In genomic region chr6:34463849-34464248, GRCh38 we compare ENCODE assay signal across 25 cellular contexts. TPM values are rescaled to one million over a fixed set of nuclear protein-coding genes. Genes with fewer than 3 reads are reported as not detected.
"Had no signal": no experiment of that assay in that cellular context is flagged by ENCODE, and none has a peak within 500 bp of the region (broad histone marks: within the 10 kb centered on the region; RNA-seq: fewer than 3 reads in every experiment).

No MANE protein-coding gene starts in this region.

- H3K27ac ChIP-seq: coronary artery, foreskin keratinocyte, hepatocyte, left ventricle myocardium inferior, lower lobe of right lung, neutrophil, right atrium auricular region, stomach, thoracic aorta, transverse colon had no signal

- H3K4me2 ChIP-seq: hepatocyte had no signal

- H2AFZ ChIP-seq: hepatocyte had no signal

- H3K27ac Mint-ChIP-seq: endodermal cell, memory B cell, mesothelial cell of epicardium, natural killer cell had no signal

- H3K27me3 ChIP-seq: right atrium auricular region had no signal

- H3K36me3 ChIP-seq: left ventricle myocardium inferior, lower lobe of right lung, neutrophil, right atrium auricular region, stomach, thoracic aorta, transverse colon had no signal

- H3K79me2 ChIP-seq: hepatocyte had no signal

- H3K4me3 Mint-ChIP-seq: endodermal cell, memory B cell, natural killer cell had no signal

- H3K4me3 ChIP-seq: coronary artery, hepatocyte, left ventricle myocardium inferior, lower lobe of right lung, right atrium auricular region, stomach, thoracic aorta, transverse colon had no signal

- H3K9me3 ChIP-seq: left ventricle myocardium inferior, lower lobe of right lung, neutrophil, right atrium auricular region, stomach, thoracic aorta, transverse colon had no signal

- H3K36me3 Mint-ChIP-seq: memory B cell, mesothelial cell of epicardium, natural killer cell had no signal

- H3K9me3 Mint-ChIP-seq: endodermal cell, memory B cell, mesothelial cell of epicardium, natural killer cell had no signal

- ATAC-seq: foreskin keratinocyte, left cardiac atrium, lower lobe of right lung, natural killer cell had no signal

- DNase-seq: effector CD4-positive, alpha-beta T cell; endodermal cell; erythroblast; foreskin keratinocyte; head of caudate nucleus; kidney; left cardiac atrium; left ventricle myocardium inferior; lower lobe of right lung; natural killer cell; small intestine; stimulated activated CD4-positive, alpha-beta T cell treated with anti-CD3 and anti-CD28 coated beads, Interleukin-12 subunit alpha, Interleukin-12 subunit beta, amount 100 ng/mL, for 4 hours; stimulated activated naive CD4-positive, alpha-beta T cell; stomach; transverse colon had no signal

- FAIRE-seq: endothelial cell of umbilical vein, kidney, small intestine had no signal

RNA-seq across cellular contexts. Expression of gene PACSIN1, which starts 2.0 kb away (rescaled TPM):
- total RNA-seq: dermis microvascular lymphatic vessel endothelial cell, endothelial cell of umbilical vein, lower lobe of right lung, osteocyte had no signal
